ENCODE assay signal across 1 cellular context in the genomic region with DNA sequence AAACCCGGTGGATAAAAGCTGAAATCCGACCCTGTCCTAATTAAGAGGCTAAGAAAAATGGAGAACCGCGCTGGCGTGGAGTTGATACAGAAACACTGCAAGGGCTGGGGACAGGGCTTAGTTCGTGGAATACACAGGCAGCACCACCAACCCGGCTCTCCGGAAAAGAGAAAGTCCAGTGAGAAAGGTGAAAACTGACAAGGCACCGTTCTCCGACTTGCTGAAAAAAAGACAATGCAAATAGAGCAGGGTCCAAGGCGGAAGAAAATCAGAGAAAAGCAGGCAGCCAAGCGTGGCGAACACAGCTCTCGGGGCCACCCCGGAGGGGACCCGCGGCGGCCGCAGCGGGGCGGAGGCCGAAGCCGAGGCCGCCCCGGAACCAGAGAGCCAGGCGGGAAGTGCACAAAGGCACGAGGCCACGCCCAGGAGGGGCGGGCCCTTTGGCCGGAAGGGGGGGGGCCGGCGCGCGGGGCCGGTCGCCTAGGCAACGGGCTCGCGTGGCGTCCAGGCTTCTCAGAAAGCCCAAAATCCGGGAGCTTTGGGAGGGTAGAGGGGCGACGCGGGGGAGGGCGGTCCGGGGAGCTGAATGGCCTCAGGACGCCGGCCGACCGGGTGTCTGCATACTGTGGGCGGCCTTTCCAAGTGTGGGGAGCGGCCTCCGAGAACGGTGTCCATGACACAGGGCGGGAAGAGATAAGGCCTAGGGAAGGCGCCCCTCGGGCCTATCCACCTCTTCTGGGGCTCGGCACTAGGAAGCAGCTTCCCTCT.
TF ChIP-seq lines count a peak whose summit lies in the region.

No MANE protein-coding gene starts in this region.

TF ChIP-seq in H1, 55 proteins besides CTCF, POLR2A, EP300 and RAD21:
- no peak for TF ChIP-seq EZH2 (IDR thresholded peaks at IDR 0.05; ENCODE audit: low read depth, low read length, severe bottlenecking)
- TF ChIP-seq SP1 (IDR thresholded peaks at IDR 0.05; ENCODE audit: low read depth, low read length): 0 out of 2 replicates have a peak, but pooled peaks have one; percentile 55
- TF ChIP-seq SIN3A (conservative IDR thresholded peaks at IDR 0.05 in 1 of 2, IDR thresholded peaks at IDR 0.05 in 1 of 2; ENCODE audit: low read depth in 1 of 2, low read length in 2 of 2): peak in 1 of 2 experiments; percentile 78; a peak in 2 of 4 replicates
- no peak for TF ChIP-seq NRF1 (IDR thresholded peaks at IDR 0.05; ENCODE audit: low read depth, low read length)
- no peak for TF ChIP-seq CHD2 (IDR thresholded peaks at IDR 0.05; ENCODE audit: low read length)
- TF ChIP-seq YY1 (IDR thresholded peaks at IDR 0.05; ENCODE audit: low read depth, low read length): no peak
- TF ChIP-seq RNF2 (IDR thresholded peaks at IDR 0.05; ENCODE audit: borderline replicate concordance, low read depth, low read length, missing control alignments, poor library complexity, severe bottlenecking): no peak
- no peak for TF ChIP-seq SP4 (IDR thresholded peaks at IDR 0.05; ENCODE audit: low read length)
- no peak for TF ChIP-seq SP2 (IDR thresholded peaks at IDR 0.05; ENCODE audit: low read length)
- TF ChIP-seq E2F6 (IDR thresholded peaks at IDR 0.05): no peak
- TF ChIP-seq TBP (IDR thresholded peaks at IDR 0.05; ENCODE audit: low read depth, low read length): no peak; the same call in 1 of the 2 replicates
- no peak for TF ChIP-seq JUND (IDR thresholded peaks at IDR 0.05; ENCODE audit: low read length)
- no peak for TF ChIP-seq SUZ12 (IDR thresholded peaks at IDR 0.05; ENCODE audit: low read length)
- TF ChIP-seq CEBPB (IDR thresholded peaks at IDR 0.05; ENCODE audit: low read depth, low read length): no peak
- TF ChIP-seq, protein P1, sequence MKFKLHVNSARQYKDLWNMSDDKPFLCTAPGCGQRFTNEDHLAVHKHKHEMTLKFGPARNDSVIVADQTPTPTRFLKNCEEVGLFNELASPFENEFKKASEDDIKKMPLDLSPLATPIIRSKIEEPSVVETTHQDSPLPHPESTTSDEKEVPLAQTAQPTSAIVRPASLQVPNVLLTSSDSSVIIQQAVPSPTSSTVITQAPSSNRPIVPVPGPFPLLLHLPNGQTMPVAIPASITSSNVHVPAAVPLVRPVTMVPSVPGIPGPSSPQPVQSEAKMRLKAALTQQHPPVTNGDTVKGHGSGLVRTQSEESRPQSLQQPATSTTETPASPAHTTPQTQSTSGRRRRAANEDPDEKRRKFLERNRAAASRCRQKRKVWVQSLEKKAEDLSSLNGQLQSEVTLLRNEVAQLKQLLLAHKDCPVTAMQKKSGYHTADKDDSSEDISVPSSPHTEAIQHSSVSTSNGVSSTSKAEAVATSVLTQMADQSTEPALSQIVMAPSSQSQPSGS (IDR thresholded peaks at IDR 0.05; ENCODE audit: low read length): no peak
- TF ChIP-seq SAP30 (IDR thresholded peaks at IDR 0.05; ENCODE audit: insufficient read depth, insufficient replicate concordance, low read length): no peak
- TF ChIP-seq FOSL1 (IDR thresholded peaks at IDR 0.05; ENCODE audit: insufficient read depth, low read depth, low read length): no peak
- no peak for TF ChIP-seq CTBP2 (IDR thresholded peaks at IDR 0.05; ENCODE audit: borderline replicate concordance, insufficient read depth, insufficient read length, low read length)
- TF ChIP-seq NANOG (IDR thresholded peaks at IDR 0.05; ENCODE audit: insufficient read depth, low read depth, low read length, poor library complexity, severe bottlenecking): no peak
- TF ChIP-seq RXRA (IDR thresholded peaks at IDR 0.05; ENCODE audit: insufficient read depth, low read depth, low read length): no peak
- TF ChIP-seq RFX5 (IDR thresholded peaks at IDR 0.05; ENCODE audit: borderline replicate concordance, low read depth, low read length): no peak
- TF ChIP-seq JUN (IDR thresholded peaks at IDR 0.05; ENCODE audit: low read depth, low read length): no peak
- TF ChIP-seq ZNF274 (IDR thresholded peaks at IDR 0.05; ENCODE audit: borderline replicate concordance, extremely low read depth, low read length): no peak
- TF ChIP-seq KDM1A (IDR thresholded peaks at IDR 0.05; ENCODE audit: borderline replicate concordance, low read length): no peak
- peak; percentile 84 for TF ChIP-seq ASH2L (IDR thresholded peaks at IDR 0.05; ENCODE audit: low read length)
- peak; percentile 26 to 76; a peak in 3 of 4 replicates for TF ChIP-seq HDAC2 (IDR thresholded peaks at IDR 0.05; ENCODE audit: borderline replicate concordance in 1 of 2, low read depth in 2 of 2, low read length in 2 of 2)
- peak; percentile 51; the same call in 1 of the 2 replicates for TF ChIP-seq TAF1 (IDR thresholded peaks at IDR 0.05; ENCODE audit: low read depth, low read length)
- TF ChIP-seq KDM4A (IDR thresholded peaks at IDR 0.05; ENCODE audit: low read depth, low read length, severe bottlenecking): no peak
- no peak for TF ChIP-seq GTF2F1 (IDR thresholded peaks at IDR 0.05; ENCODE audit: borderline replicate concordance, low read depth, low read length)
- no peak; the same call in 1 of the 2 replicates for TF ChIP-seq RBBP5 (IDR thresholded peaks at IDR 0.05; ENCODE audit: borderline replicate concordance, low read depth, low read length)
- TF ChIP-seq TEAD4 (IDR thresholded peaks at IDR 0.05; ENCODE audit: low read depth, low read length): no peak
- no peak for TF ChIP-seq POU5F1 (IDR thresholded peaks at IDR 0.05; ENCODE audit: low read depth, low read length)
- TF ChIP-seq, protein P2, sequence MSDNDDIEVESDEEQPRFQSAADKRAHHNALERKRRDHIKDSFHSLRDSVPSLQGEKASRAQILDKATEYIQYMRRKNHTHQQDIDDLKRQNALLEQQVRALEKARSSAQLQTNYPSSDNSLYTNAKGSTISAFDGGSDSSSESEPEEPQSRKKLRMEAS (IDR thresholded peaks at IDR 0.05): peak; percentile 54; the same call in 1 of the 2 replicates
- TF ChIP-seq CHD1 (IDR thresholded peaks at IDR 0.05; ENCODE audit: low read depth, low read length): no peak
- TF ChIP-seq BCL11A (IDR thresholded peaks at IDR 0.05; ENCODE audit: low read depth in 2 of 2, low read length in 2 of 2): no peak
- no peak for TF ChIP-seq CBX8 (IDR thresholded peaks at IDR 0.05; ENCODE audit: borderline replicate concordance, low read depth, low read length)
- TF ChIP-seq, protein P3, sequence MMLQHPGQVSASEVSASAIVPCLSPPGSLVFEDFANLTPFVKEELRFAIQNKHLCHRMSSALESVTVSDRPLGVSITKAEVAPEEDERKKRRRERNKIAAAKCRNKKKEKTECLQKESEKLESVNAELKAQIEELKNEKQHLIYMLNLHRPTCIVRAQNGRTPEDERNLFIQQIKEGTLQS (IDR thresholded peaks at IDR 0.05; ENCODE audit: insufficient read depth, low read depth, low read length): no peak
- TF ChIP-seq SIRT6 (IDR thresholded peaks at IDR 0.05; ENCODE audit: low read length): no peak
- TF ChIP-seq EGR1 (IDR thresholded peaks at IDR 0.05; ENCODE audit: borderline replicate concordance, low read depth, low read length): 0 out of 2 replicates have a peak, but pooled peaks have one; percentile 17
- no peak for TF ChIP-seq HDAC6 (IDR thresholded peaks at IDR 0.05; ENCODE audit: low read depth, low read length)
- TF ChIP-seq PHF8 (conservative IDR thresholded peaks at IDR 0.05; ENCODE audit: low read depth, low read length): peak; percentile 81
- peak; percentile 85 for TF ChIP-seq TAF7 (optimal IDR thresholded peaks at IDR 0.05; ENCODE audit: borderline replicate concordance, low read depth, low read length)
- TF ChIP-seq POLR2AphosphoS5 (IDR thresholded peaks at IDR 0.05; ENCODE audit: low read depth, low read length): no peak
- TF ChIP-seq MAFK (IDR thresholded peaks at IDR 0.05; ENCODE audit: low read depth, low read length): no peak
- no peak for TF ChIP-seq TCF12 (IDR thresholded peaks at IDR 0.05; ENCODE audit: low read depth, low read length)
- no peak for TF ChIP-seq CREB1 (IDR thresholded peaks at IDR 0.05)
- TF ChIP-seq SIX5 (IDR thresholded peaks at IDR 0.05; ENCODE audit: low read depth, low read length): no peak
- TF ChIP-seq KDM5A (IDR thresholded peaks at IDR 0.05; ENCODE audit: low read length): no peak; the same call in 1 of the 2 replicates
